Comparison of ENCODE assay signal across 8 cellular contexts in genomic region chr17:50630524-50631194, GRCh38. TPM values are rescaled to one million over a fixed set of nuclear protein-coding genes. Genes with fewer than 3 reads are reported as not detected.
DNase-seq lines count a peak whose midpoint lies in the region; TF ChIP-seq lines count a peak whose summit lies in the region.

No MANE protein-coding gene starts in this region.

- 38 to 62% (median 55%) methylated on average over 3 to 7 of the region's 7 CpGs for WGBS in adrenal gland, 4 donors

- no peaks in the 10 kb centered on the region for H3K27me3 ChIP-seq in adrenal gland
- H3K27me3 ChIP-seq in kidney epithelial cell (ENCODE audit: control insufficient read depth, insufficient read depth, low read length), result no peaks in the 10 kb centered on the region

- H3K4me3 Mint-ChIP-seq in HFFc6, result no peak overlapping the region

- TF ChIP-seq POLR2A in adrenal gland (IDR thresholded peaks at IDR 0.05), result no peak

- DNase-seq in HFFc6, result no peak
- peak; percentile 22 to 54 (median 38) for DNase-seq in T-helper 1 cell
- peak; percentile 45 to 80 (median 70) for DNase-seq in adrenal gland
- DNase-seq in kidney epithelial cell (ENCODE audit: low read depth), result no peak
- peak; percentile 37 for DNase-seq in stimulated activated CD8-positive, alpha-beta memory T cell treated with anti-CD3 and anti-CD28 coated beads, Interleukin-15, amount 100 ng/mL, for 1 hour (ENCODE audit: low read depth)
- DNase-seq in amniotic stem cell (lab: John Stamatoyannopoulos, UW), result no peak
- DNase-seq in midbrain (lab: John Stamatoyannopoulos, UW), result no peak

- H3K4me3 ChIP-seq in adrenal gland (no peak overlapping the region), kidney epithelial cell (ENCODE audit: low read depth, low read length) (no peak overlapping the region)

- TF ChIP-seq CTCF in C4-2B (conservative IDR thresholded peaks at IDR 0.05) (peak; percentile 95), HFFc6 (IDR thresholded peaks at IDR 0.05) (peak; percentile 88), adrenal gland (IDR thresholded peaks at IDR 0.05) (peak; percentile 70 to 93 (median 88)), kidney epithelial cell (IDR thresholded peaks at IDR 0.05; ENCODE audit: insufficient read depth, low read length, poor library complexity, severe bottlenecking) (peak; percentile 92)

- H3K27ac Mint-ChIP-seq in HFFc6, result no peak overlapping the region

- peaks cover 6 to 10% of the 10 kb centered on the region in 2 donors for H3K4me1 ChIP-seq in adrenal gland (replicated peaks in 1 of 2)

- intact Hi-C loops in adrenal gland (cut with DNase I), result loop anchor here (5.0 kb wide), 3 partner anchors 47 to 67 kb away; no protein-coding TSS in a partner anchor

- no peaks in the 10 kb centered on the region for H3K36me3 Mint-ChIP-seq in HFFc6 (ENCODE audit: low read depth)

- H3K36me3 ChIP-seq in adrenal gland (replicated peaks in 1 of 2) (no peaks in the 10 kb centered on the region), kidney epithelial cell (ENCODE audit: control insufficient read depth, insufficient read depth, low read length) (no peaks in the 10 kb centered on the region)

- peaks cover 29% of the 10 kb centered on the region for H3K4me1 Mint-ChIP-seq in HFFc6 (ENCODE audit: low read depth)

- H3K27me3 Mint-ChIP-seq in HFFc6 (ENCODE audit: insufficient read depth), result peaks cover 11% of the 10 kb centered on the region

- H3K9me3 Mint-ChIP-seq in HFFc6, result no peaks in the 10 kb centered on the region

- no peaks in the 10 kb centered on the region for H3K9me3 ChIP-seq in adrenal gland (replicated peaks in 1 of 3)

- H3K27ac ChIP-seq in C4-2B (no peak overlapping the region), adrenal gland (no peak overlapping the region)

RNA-seq across cellular contexts. Expression of gene ABCC3, which starts 4.0 kb away (rescaled TPM):
- 10 to 100 TPM; 18.4 to 23.6 (median 21.3) TPM for total RNA-seq in HFFc6 (2021; fragmentation: NEBNext Ultra II Directional; extraction: Animal tissue kit (Norgen Biotek cat#: 25700))
- 100 to 1,000 TPM; 195 to 422 (median 262) TPM for total RNA-seq in adrenal gland
- polyA plus RNA-seq in adrenal gland, result 100 to 1,000 TPM; 164 to 448 (median 414) TPM
- total RNA-seq in kidney epithelial cell, result 0.82 and 1.3 TPM in 2 replicates

Comparison
In these comparisons a context has a peak if more than half of its experiments do, and no peak if none do; other contexts are left out.
1. DNase-seq: peak in T-helper 1 cell (5 of 5), adrenal gland (7 of 7) and stimulated activated CD8-positive, alpha-beta memory T cell treated with anti-CD3 and anti-CD28 coated beads, Interleukin-15, amount 100 ng/mL, for 1 hour (single experiment); none in HFFc6 (single experiment), kidney epithelial cell (single experiment), amniotic stem cell (single experiment) and midbrain (single experiment).
2. RNA of gene ABCC3, which starts 4.0 kb away (total RNA-seq): 195 to 422 TPM in adrenal gland; 18.4 to 23.6 TPM in HFFc6 and 0.82 to 1.3 TPM in kidney epithelial cell; every median in the first group is over 4 times any median in the second.
3. Peak in every context shown above with its lines, with median percentiles within 50 percentile points of each other: CTCF ChIP-seq.